25 cellular contexts compared by ENCODE assay signal in the genomic region with DNA sequence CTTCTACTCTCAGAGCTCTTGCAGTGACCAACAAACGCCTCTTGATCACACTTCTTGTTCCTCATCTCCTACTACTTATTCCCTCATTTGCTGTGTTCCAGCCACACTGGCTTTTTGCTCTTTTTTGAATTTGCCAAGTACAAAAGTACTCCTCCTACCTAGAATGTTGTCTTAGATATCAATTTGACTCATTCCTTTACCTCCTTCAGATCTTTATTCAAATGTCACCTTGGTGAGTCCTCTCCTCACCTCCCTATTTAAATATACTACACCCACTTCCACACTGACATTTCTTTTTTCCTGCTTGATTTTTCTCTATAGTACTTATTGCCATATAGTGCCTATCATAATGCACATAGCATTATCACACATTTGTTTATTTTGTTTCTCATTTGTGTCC. TPM values are rescaled to one million over a fixed set of nuclear protein-coding genes. Genes with fewer than 3 reads are reported as not detected.
"Had no signal": no experiment of that assay in that cellular context is flagged by ENCODE, and none has a peak within 500 bp of the region (broad histone marks: within the 10 kb centered on the region; RNA-seq: fewer than 3 reads in every experiment).

No MANE protein-coding gene starts in this region.

- H3K27me3 Mint-ChIP-seq: IgD-negative memory B cell had no signal

- DNase-seq: Kasumi-1, MM.1S, NCI-H1092, NCI-H1105 treated with DMSO at 0.1 percent for 48 hours, NCI-H1417 treated with DMSO at 0.1 percent for 48 hours, NCI-H146, NCI-H1694 treated with DMSO at 0.1 percent for 48 hours, NCI-H1930, NCI-H2081, NCI-H2107, NCI-H2227 treated with DMSO at 0.1 percent for 48 hours, NCI-H524 treated with DMSO at 0.1 percent for 48 hours, NCI-H69, NCI-H774, PC-3, SHP77, SJCRH30 had no signal

- H3K4me1 Mint-ChIP-seq: IgD-negative memory B cell had no signal

- H3K27ac Mint-ChIP-seq: IgD-negative memory B cell had no signal

- H3K4me3 Mint-ChIP-seq: IgD-negative memory B cell had no signal

- H3K36me3 Mint-ChIP-seq: IgD-negative memory B cell had no signal

- H3K27ac ChIP-seq: HL-60, KMS-11, RWPE1, SJCRH30 had no signal

- ATAC-seq: K562, Panc1, PC-3, SK-N-SH treated with all-trans-retinoic acid at 6 μM for 48 hours had no signal

RNA-seq across cellular contexts. Expression of gene DCAF4L1, which starts 6.2 kb away (rescaled TPM):
- total RNA-seq: M059J had no signal
